In the genomic region with DNA sequence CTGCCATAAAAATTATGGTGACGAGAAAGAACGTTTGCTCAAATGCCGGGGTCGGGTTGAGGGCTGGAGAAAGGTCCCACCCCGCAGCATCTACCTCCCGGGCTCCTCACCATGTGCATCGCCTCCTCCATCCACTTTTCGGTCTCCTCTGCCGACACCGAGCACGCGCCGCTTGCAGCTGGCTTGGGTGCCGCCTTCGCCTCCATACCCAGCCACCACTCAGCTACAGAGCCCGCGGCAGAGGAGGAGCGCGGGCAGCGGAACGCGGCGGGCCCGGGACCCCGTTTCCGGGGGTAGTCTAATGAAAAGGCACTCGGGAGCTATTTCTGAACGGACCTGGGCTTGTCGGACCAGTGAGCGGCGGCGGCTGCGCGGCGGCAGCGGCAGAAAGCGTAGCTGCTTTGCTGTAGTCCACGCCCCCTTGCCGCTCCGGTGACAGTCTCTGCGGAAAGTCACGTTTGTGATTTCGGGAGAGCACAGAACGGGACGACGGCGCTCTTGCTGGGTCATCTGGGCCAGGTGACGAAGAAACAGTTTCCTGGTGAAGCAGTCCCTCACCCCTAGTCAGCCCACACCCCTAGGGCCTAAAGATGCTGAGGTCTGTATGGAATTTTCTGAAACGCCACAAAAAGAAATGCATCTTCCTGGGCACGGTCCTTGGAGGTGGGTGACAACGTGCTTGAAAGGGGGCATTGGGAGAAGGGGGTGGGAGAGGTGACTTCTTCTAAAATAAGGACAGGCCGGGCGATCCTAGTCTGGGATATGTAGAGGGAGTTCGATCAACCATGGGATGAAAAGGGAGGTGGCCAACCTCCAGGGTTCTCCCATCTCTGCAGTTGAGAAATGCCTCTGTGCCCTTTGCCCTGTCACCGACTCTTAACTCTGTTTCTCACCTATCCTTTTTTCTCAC, we compare ENCODE assay signal across 1 cellular context.
TF ChIP-seq lines count a peak whose summit lies in the region.

A gene (minus strand): TSS at position 243 of the 910 bp plus-strand sequence. CDS start 37 bp downstream, at position 206.
A gene with protein sequence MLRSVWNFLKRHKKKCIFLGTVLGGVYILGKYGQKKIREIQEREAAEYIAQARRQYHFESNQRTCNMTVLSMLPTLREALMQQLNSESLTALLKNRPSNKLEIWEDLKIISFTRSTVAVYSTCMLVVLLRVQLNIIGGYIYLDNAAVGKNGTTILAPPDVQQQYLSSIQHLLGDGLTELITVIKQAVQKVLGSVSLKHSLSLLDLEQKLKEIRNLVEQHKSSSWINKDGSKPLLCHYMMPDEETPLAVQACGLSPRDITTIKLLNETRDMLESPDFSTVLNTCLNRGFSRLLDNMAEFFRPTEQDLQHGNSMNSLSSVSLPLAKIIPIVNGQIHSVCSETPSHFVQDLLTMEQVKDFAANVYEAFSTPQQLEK (plus strand): TSS at position 353 of the 910 bp plus-strand sequence. CDS start 238 bp downstream, at position 591.

TF ChIP-seq in K562, 482 proteins besides CTCF, POLR2A, EP300 and RAD21 (continued from another document and continues in another):
- TF ChIP-seq, protein P1, sequence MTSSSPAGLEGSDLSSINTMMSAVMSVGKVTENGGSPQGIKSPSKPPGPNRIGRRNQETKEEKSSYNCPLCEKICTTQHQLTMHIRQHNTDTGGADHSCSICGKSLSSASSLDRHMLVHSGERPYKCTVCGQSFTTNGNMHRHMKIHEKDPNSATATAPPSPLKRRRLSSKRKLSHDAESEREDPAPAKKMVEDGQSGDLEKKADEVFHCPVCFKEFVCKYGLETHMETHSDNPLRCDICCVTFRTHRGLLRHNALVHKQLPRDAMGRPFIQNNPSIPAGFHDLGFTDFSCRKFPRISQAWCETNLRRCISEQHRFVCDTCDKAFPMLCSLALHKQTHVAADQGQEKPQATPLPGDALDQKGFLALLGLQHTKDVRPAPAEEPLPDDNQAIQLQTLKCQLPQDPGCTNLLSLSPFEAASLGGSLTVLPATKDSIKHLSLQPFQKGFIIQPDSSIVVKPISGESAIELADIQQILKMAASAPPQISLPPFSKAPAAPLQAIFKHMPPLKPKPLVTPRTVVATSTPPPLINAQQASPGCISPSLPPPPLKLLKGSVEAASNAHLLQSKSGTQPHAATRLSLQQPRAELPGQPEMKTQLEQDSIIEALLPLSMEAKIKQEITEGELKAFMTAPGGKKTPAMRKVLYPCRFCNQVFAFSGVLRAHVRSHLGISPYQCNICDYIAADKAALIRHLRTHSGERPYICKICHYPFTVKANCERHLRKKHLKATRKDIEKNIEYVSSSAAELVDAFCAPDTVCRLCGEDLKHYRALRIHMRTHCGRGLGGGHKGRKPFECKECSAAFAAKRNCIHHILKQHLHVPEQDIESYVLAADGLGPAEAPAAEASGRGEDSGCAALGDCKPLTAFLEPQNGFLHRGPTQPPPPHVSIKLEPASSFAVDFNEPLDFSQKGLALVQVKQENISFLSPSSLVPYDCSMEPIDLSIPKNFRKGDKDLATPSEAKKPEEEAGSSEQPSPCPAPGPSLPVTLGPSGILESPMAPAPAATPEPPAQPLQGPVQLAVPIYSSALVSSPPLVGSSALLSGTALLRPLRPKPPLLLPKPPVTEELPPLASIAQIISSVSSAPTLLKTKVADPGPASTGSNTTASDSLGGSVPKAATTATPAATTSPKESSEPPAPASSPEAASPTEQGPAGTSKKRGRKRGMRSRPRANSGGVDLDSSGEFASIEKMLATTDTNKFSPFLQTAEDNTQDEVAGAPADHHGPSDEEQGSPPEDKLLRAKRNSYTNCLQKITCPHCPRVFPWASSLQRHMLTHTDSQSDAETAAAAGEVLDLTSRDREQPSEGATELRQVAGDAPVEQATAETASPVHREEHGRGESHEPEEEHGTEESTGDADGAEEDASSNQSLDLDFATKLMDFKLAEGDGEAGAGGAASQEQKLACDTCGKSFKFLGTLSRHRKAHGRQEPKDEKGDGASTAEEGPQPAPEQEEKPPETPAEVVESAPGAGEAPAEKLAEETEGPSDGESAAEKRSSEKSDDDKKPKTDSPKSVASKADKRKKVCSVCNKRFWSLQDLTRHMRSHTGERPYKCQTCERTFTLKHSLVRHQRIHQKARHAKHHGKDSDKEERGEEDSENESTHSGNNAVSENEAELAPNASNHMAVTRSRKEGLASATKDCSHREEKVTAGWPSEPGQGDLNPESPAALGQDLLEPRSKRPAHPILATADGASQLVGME (CRISPR knock-in tag; IDR thresholded peaks at IDR 0.05): peak; percentile 87
- TF ChIP-seq, protein P2, sequence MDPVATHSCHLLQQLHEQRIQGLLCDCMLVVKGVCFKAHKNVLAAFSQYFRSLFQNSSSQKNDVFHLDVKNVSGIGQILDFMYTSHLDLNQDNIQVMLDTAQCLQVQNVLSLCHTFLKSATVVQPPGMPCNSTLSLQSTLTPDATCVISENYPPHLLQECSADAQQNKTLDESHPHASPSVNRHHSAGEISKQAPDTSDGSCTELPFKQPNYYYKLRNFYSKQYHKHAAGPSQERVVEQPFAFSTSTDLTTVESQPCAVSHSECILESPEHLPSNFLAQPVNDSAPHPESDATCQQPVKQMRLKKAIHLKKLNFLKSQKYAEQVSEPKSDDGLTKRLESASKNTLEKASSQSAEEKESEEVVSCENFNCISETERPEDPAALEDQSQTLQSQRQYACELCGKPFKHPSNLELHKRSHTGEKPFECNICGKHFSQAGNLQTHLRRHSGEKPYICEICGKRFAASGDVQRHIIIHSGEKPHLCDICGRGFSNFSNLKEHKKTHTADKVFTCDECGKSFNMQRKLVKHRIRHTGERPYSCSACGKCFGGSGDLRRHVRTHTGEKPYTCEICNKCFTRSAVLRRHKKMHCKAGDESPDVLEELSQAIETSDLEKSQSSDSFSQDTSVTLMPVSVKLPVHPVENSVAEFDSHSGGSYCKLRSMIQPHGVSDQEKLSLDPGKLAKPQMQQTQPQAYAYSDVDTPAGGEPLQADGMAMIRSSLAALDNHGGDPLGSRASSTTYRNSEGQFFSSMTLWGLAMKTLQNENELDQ (CRISPR knock-in tag; IDR thresholded peaks at IDR 0.05; ENCODE audit: borderline replicate concordance): no peak
- TF ChIP-seq, protein P3, sequence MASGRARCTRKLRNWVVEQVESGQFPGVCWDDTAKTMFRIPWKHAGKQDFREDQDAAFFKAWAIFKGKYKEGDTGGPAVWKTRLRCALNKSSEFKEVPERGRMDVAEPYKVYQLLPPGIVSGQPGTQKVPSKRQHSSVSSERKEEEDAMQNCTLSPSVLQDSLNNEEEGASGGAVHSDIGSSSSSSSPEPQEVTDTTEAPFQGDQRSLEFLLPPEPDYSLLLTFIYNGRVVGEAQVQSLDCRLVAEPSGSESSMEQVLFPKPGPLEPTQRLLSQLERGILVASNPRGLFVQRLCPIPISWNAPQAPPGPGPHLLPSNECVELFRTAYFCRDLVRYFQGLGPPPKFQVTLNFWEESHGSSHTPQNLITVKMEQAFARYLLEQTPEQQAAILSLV (tag; IDR thresholded peaks at IDR 0.05): peak; percentile 28; the same call in 1 of the 2 replicates
- TF ChIP-seq, protein P4, sequence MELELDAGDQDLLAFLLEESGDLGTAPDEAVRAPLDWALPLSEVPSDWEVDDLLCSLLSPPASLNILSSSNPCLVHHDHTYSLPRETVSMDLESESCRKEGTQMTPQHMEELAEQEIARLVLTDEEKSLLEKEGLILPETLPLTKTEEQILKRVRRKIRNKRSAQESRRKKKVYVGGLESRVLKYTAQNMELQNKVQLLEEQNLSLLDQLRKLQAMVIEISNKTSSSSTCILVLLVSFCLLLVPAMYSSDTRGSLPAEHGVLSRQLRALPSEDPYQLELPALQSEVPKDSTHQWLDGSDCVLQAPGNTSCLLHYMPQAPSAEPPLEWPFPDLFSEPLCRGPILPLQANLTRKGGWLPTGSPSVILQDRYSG (tag; conservative IDR thresholded peaks at IDR 0.05; ENCODE audit: low read depth): no peak
- TF ChIP-seq HNRNPLL (IDR thresholded peaks at IDR 0.05; ENCODE audit: low read depth, low read length, poor library complexity, severe bottlenecking) (peak; percentile 95), TCF7L2 (IDR thresholded peaks at IDR 0.05; ENCODE audit: low read depth, low read length) (0 out of 2 replicates have a peak, but pooled peaks have one; percentile 19), GTF2F1 (IDR thresholded peaks at IDR 0.05; ENCODE audit: low read depth, low read length) (peak; percentile 78), TCF7 (IDR thresholded peaks at IDR 0.05; ENCODE audit: borderline replicate concordance) (no peak; the same call in 1 of the 2 replicates), TEAD4 (IDR thresholded peaks at IDR 0.05; ENCODE audit: low read length) (peak; percentile 55), TEAD4 (CRISPR knock-in tag; IDR thresholded peaks at IDR 0.05; ENCODE audit: borderline replicate concordance) (no peak), HCFC1 (IDR thresholded peaks at IDR 0.05; ENCODE audit: low read depth, low read length) (peak; percentile 91), PTTG1 (tag; IDR thresholded peaks at IDR 0.05; ENCODE audit: low read depth) (no peak), RHOXF2B (CRISPR knock-in tag; conservative IDR thresholded peaks at IDR 0.05) (no peak), IRF2 (CRISPR knock-in tag; IDR thresholded peaks at IDR 0.05) (no peak), NEUROD1 (IDR thresholded peaks at IDR 0.05; ENCODE audit: borderline replicate concordance, low read depth, low read length, partially characterized antibody) (peak; percentile 89), TCF3 (CRISPR knock-in tag; IDR thresholded peaks at IDR 0.05) (peak; percentile 49), RBM15 (IDR thresholded peaks at IDR 0.05; ENCODE audit: insufficient read depth, low read length) (0 out of 2 replicates have a peak, but pooled peaks have one; percentile 51)
- TF ChIP-seq, protein P5, sequence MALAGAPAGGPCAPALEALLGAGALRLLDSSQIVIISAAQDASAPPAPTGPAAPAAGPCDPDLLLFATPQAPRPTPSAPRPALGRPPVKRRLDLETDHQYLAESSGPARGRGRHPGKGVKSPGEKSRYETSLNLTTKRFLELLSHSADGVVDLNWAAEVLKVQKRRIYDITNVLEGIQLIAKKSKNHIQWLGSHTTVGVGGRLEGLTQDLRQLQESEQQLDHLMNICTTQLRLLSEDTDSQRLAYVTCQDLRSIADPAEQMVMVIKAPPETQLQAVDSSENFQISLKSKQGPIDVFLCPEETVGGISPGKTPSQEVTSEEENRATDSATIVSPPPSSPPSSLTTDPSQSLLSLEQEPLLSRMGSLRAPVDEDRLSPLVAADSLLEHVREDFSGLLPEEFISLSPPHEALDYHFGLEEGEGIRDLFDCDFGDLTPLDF (CRISPR knock-in tag; IDR thresholded peaks at IDR 0.05): peak; percentile 77
- TF ChIP-seq, protein P6, sequence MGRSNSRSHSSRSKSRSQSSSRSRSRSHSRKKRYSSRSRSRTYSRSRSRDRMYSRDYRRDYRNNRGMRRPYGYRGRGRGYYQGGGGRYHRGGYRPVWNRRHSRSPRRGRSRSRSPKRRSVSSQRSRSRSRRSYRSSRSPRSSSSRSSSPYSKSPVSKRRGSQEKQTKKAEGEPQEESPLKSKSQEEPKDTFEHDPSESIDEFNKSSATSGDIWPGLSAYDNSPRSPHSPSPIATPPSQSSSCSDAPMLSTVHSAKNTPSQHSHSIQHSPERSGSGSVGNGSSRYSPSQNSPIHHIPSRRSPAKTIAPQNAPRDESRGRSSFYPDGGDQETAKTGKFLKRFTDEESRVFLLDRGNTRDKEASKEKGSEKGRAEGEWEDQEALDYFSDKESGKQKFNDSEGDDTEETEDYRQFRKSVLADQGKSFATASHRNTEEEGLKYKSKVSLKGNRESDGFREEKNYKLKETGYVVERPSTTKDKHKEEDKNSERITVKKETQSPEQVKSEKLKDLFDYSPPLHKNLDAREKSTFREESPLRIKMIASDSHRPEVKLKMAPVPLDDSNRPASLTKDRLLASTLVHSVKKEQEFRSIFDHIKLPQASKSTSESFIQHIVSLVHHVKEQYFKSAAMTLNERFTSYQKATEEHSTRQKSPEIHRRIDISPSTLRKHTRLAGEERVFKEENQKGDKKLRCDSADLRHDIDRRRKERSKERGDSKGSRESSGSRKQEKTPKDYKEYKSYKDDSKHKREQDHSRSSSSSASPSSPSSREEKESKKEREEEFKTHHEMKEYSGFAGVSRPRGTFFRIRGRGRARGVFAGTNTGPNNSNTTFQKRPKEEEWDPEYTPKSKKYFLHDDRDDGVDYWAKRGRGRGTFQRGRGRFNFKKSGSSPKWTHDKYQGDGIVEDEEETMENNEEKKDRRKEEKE (IDR thresholded peaks at IDR 0.05; ENCODE audit: borderline replicate concordance in 1 of 2, control insufficient read depth in 1 of 2, low read depth in 2 of 2, low read length in 1 of 2): peak in 1 of 2 experiments; percentile 99; a peak in 2 of 4 replicates
- TF ChIP-seq, protein P7, sequence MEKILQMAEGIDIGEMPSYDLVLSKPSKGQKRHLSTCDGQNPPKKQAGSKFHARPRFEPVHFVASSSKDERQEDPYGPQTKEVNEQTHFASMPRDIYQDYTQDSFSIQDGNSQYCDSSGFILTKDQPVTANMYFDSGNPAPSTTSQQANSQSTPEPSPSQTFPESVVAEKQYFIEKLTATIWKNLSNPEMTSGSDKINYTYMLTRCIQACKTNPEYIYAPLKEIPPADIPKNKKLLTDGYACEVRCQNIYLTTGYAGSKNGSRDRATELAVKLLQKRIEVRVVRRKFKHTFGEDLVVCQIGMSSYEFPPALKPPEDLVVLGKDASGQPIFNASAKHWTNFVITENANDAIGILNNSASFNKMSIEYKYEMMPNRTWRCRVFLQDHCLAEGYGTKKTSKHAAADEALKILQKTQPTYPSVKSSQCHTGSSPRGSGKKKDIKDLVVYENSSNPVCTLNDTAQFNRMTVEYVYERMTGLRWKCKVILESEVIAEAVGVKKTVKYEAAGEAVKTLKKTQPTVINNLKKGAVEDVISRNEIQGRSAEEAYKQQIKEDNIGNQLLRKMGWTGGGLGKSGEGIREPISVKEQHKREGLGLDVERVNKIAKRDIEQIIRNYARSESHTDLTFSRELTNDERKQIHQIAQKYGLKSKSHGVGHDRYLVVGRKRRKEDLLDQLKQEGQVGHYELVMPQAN (IDR thresholded peaks at IDR 0.05; ENCODE audit: borderline replicate concordance): peak; percentile 67
- TF ChIP-seq, protein P8, sequence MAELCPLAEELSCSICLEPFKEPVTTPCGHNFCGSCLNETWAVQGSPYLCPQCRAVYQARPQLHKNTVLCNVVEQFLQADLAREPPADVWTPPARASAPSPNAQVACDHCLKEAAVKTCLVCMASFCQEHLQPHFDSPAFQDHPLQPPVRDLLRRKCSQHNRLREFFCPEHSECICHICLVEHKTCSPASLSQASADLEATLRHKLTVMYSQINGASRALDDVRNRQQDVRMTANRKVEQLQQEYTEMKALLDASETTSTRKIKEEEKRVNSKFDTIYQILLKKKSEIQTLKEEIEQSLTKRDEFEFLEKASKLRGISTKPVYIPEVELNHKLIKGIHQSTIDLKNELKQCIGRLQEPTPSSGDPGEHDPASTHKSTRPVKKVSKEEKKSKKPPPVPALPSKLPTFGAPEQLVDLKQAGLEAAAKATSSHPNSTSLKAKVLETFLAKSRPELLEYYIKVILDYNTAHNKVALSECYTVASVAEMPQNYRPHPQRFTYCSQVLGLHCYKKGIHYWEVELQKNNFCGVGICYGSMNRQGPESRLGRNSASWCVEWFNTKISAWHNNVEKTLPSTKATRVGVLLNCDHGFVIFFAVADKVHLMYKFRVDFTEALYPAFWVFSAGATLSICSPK (IDR thresholded peaks at IDR 0.05; ENCODE audit: borderline replicate concordance): no peak
- TF ChIP-seq, protein P9, sequence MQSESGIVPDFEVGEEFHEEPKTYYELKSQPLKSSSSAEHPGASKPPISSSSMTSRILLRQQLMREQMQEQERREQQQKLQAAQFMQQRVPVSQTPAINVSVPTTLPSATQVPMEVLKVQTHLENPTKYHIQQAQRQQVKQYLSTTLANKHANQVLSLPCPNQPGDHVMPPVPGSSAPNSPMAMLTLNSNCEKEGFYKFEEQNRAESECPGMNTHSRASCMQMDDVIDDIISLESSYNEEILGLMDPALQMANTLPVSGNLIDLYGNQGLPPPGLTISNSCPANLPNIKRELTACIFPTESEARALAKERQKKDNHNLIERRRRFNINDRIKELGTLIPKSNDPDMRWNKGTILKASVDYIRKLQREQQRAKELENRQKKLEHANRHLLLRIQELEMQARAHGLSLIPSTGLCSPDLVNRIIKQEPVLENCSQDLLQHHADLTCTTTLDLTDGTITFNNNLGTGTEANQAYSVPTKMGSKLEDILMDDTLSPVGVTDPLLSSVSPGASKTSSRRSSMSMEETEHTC (IDR thresholded peaks at IDR 0.05): 0 out of 2 replicates have a peak, but pooled peaks have one; percentile 1
